ENCODE assay signal across 7 cellular contexts in genomic region chr15:90664081-90664461, GRCh38. TPM values are rescaled to one million over a fixed set of nuclear protein-coding genes. Genes with fewer than 3 reads are reported as not detected.
DNase-seq lines count a peak whose midpoint lies in the region; ATAC-seq and TF ChIP-seq lines count a peak whose summit lies in the region.
"Not testable (repeated sequence)": the region's sequence is repeated elsewhere in the genome, so short reads cannot be mapped to it uniquely, and the experiment has no call there.

No MANE protein-coding gene starts in this region.

- not testable (repeated sequence) for TF ChIP-seq RAD21 in HCT116 (IDR thresholded peaks at IDR 0.05; ENCODE audit: low read depth)

- peak overlapping the region; percentile 91; the same call in 1 of the 2 replicates for H3K4me2 ChIP-seq in HCT116 (ENCODE audit: low read length)

- H3K27me3 ChIP-seq in CD8-positive, alpha-beta memory T cell (ENCODE audit: insufficient read depth, low read length, poor library complexity, severe bottlenecking); HCT116 (ENCODE audit: insufficient read depth, low read length): not testable (repeated sequence)

- peaks cover 24 to 39% of the 10 kb centered on the region in 2 donors for H3K27me3 Mint-ChIP-seq in CD8-positive, alpha-beta memory T cell
- not testable (repeated sequence) for H3K27me3 Mint-ChIP-seq in T-helper 1 cell treated with Interleukin-12 subunit alpha and Interleukin-12 subunit beta and Interleukin-4 antibody, amounts not matched to agents 30 μg/mL and 1 μg/mL, for 36 hours (ENCODE audit: low read depth); activated naive CD4-positive, alpha-beta T cell treated with anti-CD3 and anti-CD28 coated beads, Interleukin-2, amount 50 U/mL, for 24 hours; endothelial cell (ENCODE audit: unreplicated experiment); neural crest cell (ENCODE audit: low read depth)
- peaks cover 21% of the 10 kb centered on the region for H3K27me3 Mint-ChIP-seq in activated CD8-positive, alpha-beta T cell treated with anti-CD3 and anti-CD28 coated beads for 36 hours

- peaks cover 45% of the 10 kb centered on the region for H3K4me1 ChIP-seq in CD8-positive, alpha-beta memory T cell (ENCODE audit: insufficient read depth, low read length)
- H3K4me1 ChIP-seq in HCT116 (ENCODE audit: control insufficient read depth in 1 of 2, insufficient read depth in 2 of 2, low read length in 2 of 2), result peaks cover 17 to 42% of the 10 kb centered on the region in 2 experiments

- not testable (repeated sequence) for H3K9me3 ChIP-seq in CD8-positive, alpha-beta memory T cell (ENCODE audit: low read length); HCT116 (ENCODE audit: control insufficient read depth in 1 of 2, insufficient read depth in 1 of 2, low read depth in 1 of 2, low read length in 2 of 2)

- not testable (repeated sequence) for H3K9me2 ChIP-seq in HCT116 (ENCODE audit: insufficient read depth)

- not testable (repeated sequence) for H3K79me2 ChIP-seq in HCT116 (ENCODE audit: insufficient read depth, low read length)

- CTCF ChIA-PET in CD8-positive, alpha-beta memory T cell (lab: Charles Lee), result interaction anchor here (0.8 to 1.8 kb wide), 4 partner anchors 10 to 222 kb away, joined by 3 to 5 read pairs (median 4); no protein-coding TSS in a partner anchor
- CTCF ChIA-PET in HCT116 (lab: Charles Lee), result interaction anchor here (1.4 kb wide), 1 partner anchor 16 kb away, joined by 7 read pairs; no protein-coding TSS in a partner anchor
- CTCF ChIA-PET in activated CD8-positive, alpha-beta T cell treated with anti-CD3 and anti-CD28 coated beads for 36 hours (lab: Charles Lee), result not testable (repeated sequence)

- H3K4me1 Mint-ChIP-seq in CD8-positive, alpha-beta memory T cell, result peaks cover 55 to 69% (median 65%) of the 10 kb centered on the region in 3 donors
- peaks cover 54% of the 10 kb centered on the region for H3K4me1 Mint-ChIP-seq in T-helper 1 cell treated with Interleukin-12 subunit alpha and Interleukin-12 subunit beta and Interleukin-4 antibody, amounts not matched to agents 30 μg/mL and 1 μg/mL, for 36 hours (ENCODE audit: low read depth)
- H3K4me1 Mint-ChIP-seq in activated CD8-positive, alpha-beta T cell treated with anti-CD3 and anti-CD28 coated beads for 36 hours (ENCODE audit: low read depth), result peaks cover 57% of the 10 kb centered on the region
- peaks cover 64% of the 10 kb centered on the region for H3K4me1 Mint-ChIP-seq in activated naive CD4-positive, alpha-beta T cell treated with anti-CD3 and anti-CD28 coated beads, Interleukin-2, amount 50 U/mL, for 24 hours
- not testable (repeated sequence) for H3K4me1 Mint-ChIP-seq in endothelial cell (ENCODE audit: unreplicated experiment); neural crest cell

- not testable (repeated sequence) for H3K36me3 ChIP-seq in CD8-positive, alpha-beta memory T cell (ENCODE audit: insufficient read depth, low read length); HCT116 (ENCODE audit: control insufficient read depth in 1 of 2, insufficient read depth in 2 of 2, low read length in 2 of 2)

- not testable (repeated sequence) for TF ChIP-seq POLR2A in HCT116 (IDR thresholded peaks at IDR 0.05; ENCODE audit: borderline replicate concordance, extremely low read depth, insufficient read depth, insufficient read length)

- BruUV-seq in HCT116 (replicated peaks; lab: Mats Ljungman, UMichigan), result not testable (repeated sequence)

- intact Hi-C loops in HCT116 (cut with micrococcal nuclease); activated CD8-positive, alpha-beta T cell treated with anti-CD3 and anti-CD28 coated beads for 36 hours (cut with micrococcal nuclease): not testable (repeated sequence)

- ATAC-seq in HCT116; activated CD8-positive, alpha-beta T cell treated with anti-CD3 and anti-CD28 coated beads for 36 hours: not testable (repeated sequence)

- peak overlapping the region in 3 of 8 donors; percentile 0 to 71 (median 36) for H3K27ac Mint-ChIP-seq in CD8-positive, alpha-beta memory T cell
- peak overlapping the region; percentile 89 for H3K27ac Mint-ChIP-seq in T-helper 1 cell treated with Interleukin-12 subunit alpha and Interleukin-12 subunit beta and Interleukin-4 antibody, amounts not matched to agents 30 μg/mL and 1 μg/mL, for 36 hours
- not testable (repeated sequence) for H3K27ac Mint-ChIP-seq in activated CD8-positive, alpha-beta T cell treated with anti-CD3 and anti-CD28 coated beads for 36 hours; activated naive CD4-positive, alpha-beta T cell treated with anti-CD3 and anti-CD28 coated beads, Interleukin-2, amount 50 U/mL, for 24 hours; endothelial cell (ENCODE audit: unreplicated experiment)
- peak overlapping the region; percentile 22 for H3K27ac Mint-ChIP-seq in neural crest cell (ENCODE audit: unreplicated experiment)

- not testable (repeated sequence) for H4K20me1 ChIP-seq in HCT116 (ENCODE audit: insufficient read depth)

- not testable (repeated sequence) for H3K9ac ChIP-seq in HCT116 (ENCODE audit: low read length)

- H3K9me3 Mint-ChIP-seq in CD8-positive, alpha-beta memory T cell; T-helper 1 cell treated with Interleukin-12 subunit alpha and Interleukin-12 subunit beta and Interleukin-4 antibody, amounts not matched to agents 30 μg/mL and 1 μg/mL, for 36 hours; activated CD8-positive, alpha-beta T cell treated with anti-CD3 and anti-CD28 coated beads for 36 hours; activated naive CD4-positive, alpha-beta T cell treated with anti-CD3 and anti-CD28 coated beads, Interleukin-2, amount 50 U/mL, for 24 hours; endothelial cell (ENCODE audit: unreplicated experiment); neural crest cell: not testable (repeated sequence)

- H3K4me3 ChIP-seq in CD8-positive, alpha-beta memory T cell (ENCODE audit: low read length); HCT116 (replicated peaks in 1 of 2; ENCODE audit: low read depth in 1 of 2, low read length in 2 of 2): not testable (repeated sequence)

- not testable (repeated sequence) for H3K27ac ChIP-seq in CD8-positive, alpha-beta memory T cell (ENCODE audit: low read depth, low read length); HCT116 (ENCODE audit: low read depth, low read length)

- H3K36me3 Mint-ChIP-seq in CD8-positive, alpha-beta memory T cell; T-helper 1 cell treated with Interleukin-12 subunit alpha and Interleukin-12 subunit beta and Interleukin-4 antibody, amounts not matched to agents 30 μg/mL and 1 μg/mL, for 36 hours (ENCODE audit: low read depth); activated CD8-positive, alpha-beta T cell treated with anti-CD3 and anti-CD28 coated beads for 36 hours (ENCODE audit: low read depth); activated naive CD4-positive, alpha-beta T cell treated with anti-CD3 and anti-CD28 coated beads, Interleukin-2, amount 50 U/mL, for 24 hours; endothelial cell (ENCODE audit: low read depth, unreplicated experiment); neural crest cell (ENCODE audit: low read depth): not testable (repeated sequence)

- RAD21 ChIA-PET in HCT116 (lab: Charles Lee; ENCODE audit: low non-redundant PET in 1 of 2, low total read pairs in 2 of 2, uncharacterized antibody in 2 of 2, unreplicated experiment in 2 of 2), result not testable (repeated sequence)

- DNase-seq in CD8-positive, alpha-beta memory T cell; HCT116 (ENCODE audit: low read depth, low spot score); activated CD8-positive, alpha-beta T cell treated with anti-CD3 and anti-CD28 coated beads for 36 hours; endothelial cell (ENCODE audit: low spot score); neural crest cell (ENCODE audit: low read depth, low spot score): not testable (repeated sequence)

- POLR2A ChIA-PET in CD8-positive, alpha-beta memory T cell (lab: Charles Lee), result interaction anchor here (0.6 kb wide), 1 partner anchor 150 kb away, joined by 4 read pairs; no protein-coding TSS in a partner anchor
- POLR2A ChIA-PET in HCT116 (lab: Charles Lee), result interaction anchor here (1.6 kb wide), 1 partner anchor 8 kb away, joined by 4 read pairs; no protein-coding TSS in a partner anchor
- POLR2A ChIA-PET in activated CD8-positive, alpha-beta T cell treated with anti-CD3 and anti-CD28 coated beads for 36 hours (lab: Charles Lee), result interaction anchor here (0.6 to 5.4 kb wide), 4 partner anchors 13 to 92 kb away, joined by 3 to 25 read pairs (median 13); partner anchors contain the start of gene BLM

- not testable (repeated sequence) for TF ChIP-seq CTCF in HCT116 (IDR thresholded peaks at IDR 0.05 in 2 of 3, conservative IDR thresholded peaks at IDR 0.05 in 1 of 3; ENCODE audit: borderline replicate concordance in 1 of 3, insufficient read depth in 1 of 3, low read depth in 2 of 3, low read length in 2 of 3); activated CD8-positive, alpha-beta T cell treated with anti-CD3 and anti-CD28 coated beads for 36 hours (IDR thresholded peaks at IDR 0.05); endothelial cell (IDR thresholded peaks at IDR 0.05; ENCODE audit: unreplicated experiment); neural crest cell (conservative IDR thresholded peaks at IDR 0.05)

- not testable (repeated sequence) for H2AFZ ChIP-seq in HCT116 (ENCODE audit: low read depth, low read length, poor library complexity, severe bottlenecking)

- H3K4me3 Mint-ChIP-seq in CD8-positive, alpha-beta memory T cell, result peak overlapping the region; percentile 65 to 90 (median 79)
- peak overlapping the region; percentile 83 for H3K4me3 Mint-ChIP-seq in T-helper 1 cell treated with Interleukin-12 subunit alpha and Interleukin-12 subunit beta and Interleukin-4 antibody, amounts not matched to agents 30 μg/mL and 1 μg/mL, for 36 hours
- peak overlapping the region; percentile 75 for H3K4me3 Mint-ChIP-seq in activated CD8-positive, alpha-beta T cell treated with anti-CD3 and anti-CD28 coated beads for 36 hours
- H3K4me3 Mint-ChIP-seq in activated naive CD4-positive, alpha-beta T cell treated with anti-CD3 and anti-CD28 coated beads, Interleukin-2, amount 50 U/mL, for 24 hours, result peak overlapping the region; percentile 83
- peak overlapping the region; percentile 72 for H3K4me3 Mint-ChIP-seq in endothelial cell (ENCODE audit: unreplicated experiment)
- not testable (repeated sequence) for H3K4me3 Mint-ChIP-seq in neural crest cell

RNA-seq across cellular contexts. Expression of gene BLM, which starts 53.1 kb away (rescaled TPM):
- 10 to 100 TPM; 37.0 to 37.6 TPM for total RNA-seq in CD8-positive, alpha-beta memory T cell
- 5.8 TPM for polyA plus RNA-seq in CD8-positive, alpha-beta memory T cell
- total RNA-seq in HCT116 (2021; ENCODE audit: unreplicated experiment) (24.6 TPM), endothelial cell (ENCODE audit: unreplicated experiment) (11.5 TPM), neural crest cell (44.8 and 47.8 TPM in 2 replicates)
- 8.2 and 11.1 TPM in 2 replicates for polyA plus RNA-seq in HCT116 (2012)
- 10 to 100 TPM; 45.2 to 53.6 TPM for total RNA-seq in activated CD8-positive, alpha-beta T cell treated with anti-CD3 and anti-CD28 coated beads for 36 hours
